ENCODE assay signal across 12 cellular contexts in the genomic region with DNA sequence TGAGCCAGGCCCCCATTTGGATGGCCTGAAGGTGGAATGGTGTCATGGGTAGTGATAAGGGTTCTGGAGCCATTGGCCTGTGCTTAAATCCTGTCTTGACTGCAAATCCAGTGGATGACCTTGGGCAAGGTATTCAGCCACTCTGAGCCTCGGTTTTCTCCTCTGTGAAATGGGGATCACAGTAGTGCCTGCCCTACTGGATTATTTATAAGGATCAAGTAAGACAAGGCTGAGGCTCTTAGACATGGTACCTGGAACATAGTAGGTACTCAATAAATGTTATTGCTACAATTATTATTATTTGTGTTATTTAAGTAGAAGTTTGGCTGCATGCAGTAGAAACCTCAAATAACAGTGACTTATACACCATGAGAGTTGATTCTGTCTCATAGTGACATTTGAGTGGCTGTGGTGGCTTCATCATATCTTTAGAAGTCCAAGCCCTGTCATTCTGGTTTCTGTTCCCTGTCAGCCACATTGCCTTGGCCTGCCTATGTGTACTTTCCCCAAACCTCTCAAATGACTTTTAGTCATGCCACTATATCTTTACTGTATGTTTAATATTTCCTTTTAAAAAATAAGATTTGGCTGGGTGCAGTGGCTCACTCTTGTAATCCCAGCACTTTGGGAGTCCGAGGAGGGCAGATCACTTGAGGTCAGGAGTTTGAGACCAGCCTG. TPM values are rescaled to one million over a fixed set of nuclear protein-coding genes. Genes with fewer than 3 reads are reported as not detected.
DNase-seq lines count a peak whose midpoint lies in the region; ATAC-seq, FAIRE-seq and TF ChIP-seq lines count a peak whose summit lies in the region.
"Had no signal": no experiment of that assay in that cellular context is flagged by ENCODE, and none has a peak within 500 bp of the region (broad histone marks: within the 10 kb centered on the region; RNA-seq: fewer than 3 reads in every experiment).

No MANE protein-coding gene starts in this region.

- H3K4me3 ChIP-seq in K562 (no peak overlapping the region), vagina (no peak overlapping the region), upper lobe of left lung (no peak overlapping the region)

- H3K9me1 ChIP-seq in K562 (ENCODE audit: control insufficient read depth, insufficient read depth, low read length) = peaks cover 2% of the 10 kb centered on the region

- in situ Hi-C loops in K562 (cut with MboI) = no loop called here

- H3K36me3 ChIP-seq in K562 (ENCODE audit: control insufficient read depth, insufficient read depth, low read length) (no peaks in the 10 kb centered on the region), vagina (peaks cover 0 to 7% of the 10 kb centered on the region in 2 donors), upper lobe of left lung (peaks cover 0 to 17% (median 11%) of the 10 kb centered on the region in 4 donors)

- H3K27me3 ChIP-seq in K562 (ENCODE audit: control insufficient read depth in 2 of 2, insufficient read depth in 2 of 2, low read length in 2 of 2) = no peaks in the 10 kb centered on the region
- no peaks in the 10 kb centered on the region for H3K27me3 ChIP-seq in vagina
- H3K27me3 ChIP-seq in upper lobe of left lung = no peaks in the 10 kb centered on the region

- no peaks in the 10 kb centered on the region for H3K79me2 ChIP-seq in K562 (ENCODE audit: control insufficient read depth, insufficient read depth, low read length)

- FAIRE-seq in K562 (lab: Jason Lieb, UNC) = no peak

- TF ChIP-seq POLR2A in K562 (conservative IDR thresholded peaks at IDR 0.05) (no peak), vagina (IDR thresholded peaks at IDR 0.05) (no peak), upper lobe of left lung (IDR thresholded peaks at IDR 0.05) (no peak)

- H3K9me3 Mint-ChIP-seq in activated CD4-positive, alpha-beta T cell treated with anti-CD3 and anti-CD28 coated beads for 36 hours (ENCODE audit: low read depth) = no peaks in the 10 kb centered on the region

- peak; percentile 54 for DNase-seq in activated CD4-positive, alpha-beta T cell treated with anti-CD3 and anti-CD28 coated beads for 36 hours
- no peak for DNase-seq in activated CD4-positive, alpha-beta T cell treated with anti-CD3 and anti-CD28 coated beads, Interleukin-2, amount 50 U/mL, for 4 hours
- DNase-seq in K562 (ENCODE audit: extremely low read depth in 1 of 4, low spot score in 3 of 4) = no peak
- no peak for DNase-seq in putamen (ENCODE audit: low spot score)
- DNase-seq in vagina (ENCODE audit: extremely low spot score in 2 of 2) = no peak
- DNase-seq in upper lobe of left lung = no peak
- DNase-seq: ACHN, head of caudate nucleus, NCI-H1092, trophoblast cell had no signal

- H3K27ac Mint-ChIP-seq in activated CD4-positive, alpha-beta T cell treated with anti-CD3 and anti-CD28 coated beads for 36 hours = no peak overlapping the region

- no peaks in the 10 kb centered on the region for H3K9me3 ChIP-seq in K562 (replicated peaks; ENCODE audit: control insufficient read depth, insufficient read depth, low read depth, low read length)
- H3K9me3 ChIP-seq in vagina = no peaks in the 10 kb centered on the region
- H3K9me3 ChIP-seq in upper lobe of left lung = no peaks in the 10 kb centered on the region

- no peak for TF ChIP-seq RAD21 in K562 (CRISPR knock-in tag; conservative IDR thresholded peaks at IDR 0.05 in 1 of 2, IDR thresholded peaks at IDR 0.05 in 1 of 2)

- intact Hi-C loops in activated CD4-positive, alpha-beta T cell treated with anti-CD3 and anti-CD28 coated beads for 36 hours (cut with DNase I, micrococcal nuclease) = loop anchor here in 1 of 2 experiments (1.0 kb wide), 1 partner anchor 41 kb away; no protein-coding TSS in a partner anchor
- intact Hi-C loops in K562 (cut with micrococcal nuclease) (no loop called here), vagina (cut with DNase I) (no loop called here)

- no peak overlapping the region for H3K4me2 ChIP-seq in K562 (ENCODE audit: insufficient read depth, low read length)

- ATAC-seq in activated CD4-positive, alpha-beta T cell treated with anti-CD3 and anti-CD28 coated beads for 36 hours = peak; percentile 93
- ATAC-seq in GM19452 (IDR thresholded peaks at IDR 0.05; ENCODE audit: unreplicated experiment) = peak; percentile 62
- ATAC-seq in HG03103 (IDR thresholded peaks at IDR 0.05; ENCODE audit: low read depth, unreplicated experiment) = peak; percentile 42
- ATAC-seq in K562 = no peak
- ATAC-seq in upper lobe of left lung (ENCODE audit: low FRiP score in 2 of 2) = no peak

- H3K27me3 Mint-ChIP-seq in activated CD4-positive, alpha-beta T cell treated with anti-CD3 and anti-CD28 coated beads for 36 hours = no peaks in the 10 kb centered on the region

- no peak overlapping the region for H3K9ac ChIP-seq in K562 (ENCODE audit: insufficient read depth in 1 of 2, low read depth in 2 of 2, low read length in 2 of 2)

- peaks cover 12% of the 10 kb centered on the region for H3K36me3 Mint-ChIP-seq in activated CD4-positive, alpha-beta T cell treated with anti-CD3 and anti-CD28 coated beads for 36 hours (ENCODE audit: low read depth)

- no peak overlapping the region for H3K27ac ChIP-seq in K562 (ENCODE audit: extremely low read depth, low read depth, low read length)
- H3K27ac ChIP-seq in vagina = no peak overlapping the region
- H3K27ac ChIP-seq in upper lobe of left lung = no peak overlapping the region

- CTCF ChIA-PET in activated CD4-positive, alpha-beta T cell treated with anti-CD3 and anti-CD28 coated beads for 36 hours (lab: Charles Lee) = no interaction called here
- CTCF ChIA-PET in K562 (lab: Yijun Ruan, JAX; ENCODE audit: low intra/inter-chr PET ratio) = no interaction called here

- H3K4me1 ChIP-seq in K562 (replicated peaks in 1 of 2; ENCODE audit: control insufficient read depth in 2 of 2, insufficient read depth in 2 of 2, low read length in 2 of 2) (peaks cover 1 to 2% of the 10 kb centered on the region in 2 experiments; a peak in 4 of 5 replicates), vagina (no peaks in the 10 kb centered on the region), upper lobe of left lung (no peaks in the 10 kb centered on the region)

- no peak overlapping the region for H2AFZ ChIP-seq in K562 (ENCODE audit: low read depth, low read length)

- TF ChIP-seq CTCF in K562 (IDR thresholded peaks at IDR 0.05 in 2 of 3, conservative IDR thresholded peaks at IDR 0.05 in 1 of 3; ENCODE audit: insufficient read depth in 2 of 3, low read depth in 1 of 3, low read length in 3 of 3) (no peak), vagina (IDR thresholded peaks at IDR 0.05) (no peak), upper lobe of left lung (IDR thresholded peaks at IDR 0.05) (no peak)

- 20% methylated on average over 2 of the region's 2 CpGs for WGBS in K562 (ENCODE audit: insufficient coverage, low coverage, missing lambda C conversion rate)
- 85 to 93% methylated on average over 1 to 2 of the region's 2 CpGs for WGBS in upper lobe of left lung, 2 donors

- H4K20me1 ChIP-seq in K562 (replicated peaks; ENCODE audit: control insufficient read depth, insufficient read depth, low read length) = no peaks in the 10 kb centered on the region

- no peak overlapping the region for H3K4me3 Mint-ChIP-seq in activated CD4-positive, alpha-beta T cell treated with anti-CD3 and anti-CD28 coated beads for 36 hours

- peaks cover 19% of the 10 kb centered on the region for H3K4me1 Mint-ChIP-seq in activated CD4-positive, alpha-beta T cell treated with anti-CD3 and anti-CD28 coated beads for 36 hours

- no TSS peak for BruUV-seq in K562 (replicated peaks; lab: Mats Ljungman, UMichigan)

- TF ChIP-seq EP300 in K562 (IDR thresholded peaks at IDR 0.05; ENCODE audit: low read length) (no peak), upper lobe of left lung (IDR thresholded peaks at IDR 0.05) (no peak)

- POLR2A ChIA-PET in activated CD4-positive, alpha-beta T cell treated with anti-CD3 and anti-CD28 coated beads for 36 hours (lab: Charles Lee) = no interaction called here
- POLR2A ChIA-PET in K562 (lab: Yijun Ruan, JAX) = no interaction called here

RNA-seq across cellular contexts. Expression of a gene that starts 37.6 kb away (rescaled TPM):
- 10 to 100 TPM; 86.0 to 94.1 TPM for total RNA-seq in activated CD4-positive, alpha-beta T cell treated with anti-CD3 and anti-CD28 coated beads for 36 hours
- total RNA-seq in K562 (2011; cell fraction: chromatin; rRNA removed; ENCODE audit: low replicate concordance) = 6.2 and 7.5 TPM in 2 replicates
- 5.7 TPM in 2 replicates for total RNA-seq in K562 (2011; cell fraction: nucleolus; rRNA removed)
- total RNA-seq in K562 (2011; cell fraction: nucleoplasm; rRNA removed) = 7.3 and 9.1 TPM in 2 replicates
- 35.4 and 39.2 TPM in 2 replicates for total RNA-seq in K562 (2014; rRNA removed)
- 18.6 and 18.8 TPM in 2 replicates for total RNA-seq in K562 (2014; rRNA removed; fragmentation: Illumina TruSeq; extraction: Trizol)
- total RNA-seq in K562 (2015; rRNA removed; fragmentation: Illumina TruSeq; extraction: Trizol) = 30.4 and 30.8 TPM in 2 replicates
- total RNA-seq in K562 (2021) = 43.9 and 45.1 TPM in 2 replicates
- 25.2 and 31.8 TPM in 2 replicates for polyA plus RNA-seq in K562 (2011; rRNA removed)
- 21.4 and 26.5 TPM in 2 replicates for polyA plus RNA-seq in K562 (2011; cell fraction: cytosol; rRNA removed)
- 8.8 and 10.6 TPM in 2 replicates for polyA plus RNA-seq in K562 (2011; cell fraction: nucleus; rRNA removed)
- 58.9 and 64.6 TPM in 2 replicates for polyA plus RNA-seq in K562 (2012)
- polyA plus RNA-seq in K562 (2014; fragmentation: Illumina TruSeq; extraction: Trizol) = 55.9 and 61.8 TPM in 2 replicates
- 1 to 10 TPM; 1.8 to 2.5 TPM for polyA plus RNA-seq in K562 (2014; fragmentation: Nextera tagmentation; extraction: Ambion mirVana)
- 51.9 and 64.7 TPM in 2 replicates for polyA plus RNA-seq in K562 (2014; rRNA removed)
- polyA minus RNA-seq in K562 (2011; rRNA and poly(A)+ RNA removed) = 10.0 and 11.8 TPM in 2 replicates
- 13.6 and 16.1 TPM in 2 replicates for polyA minus RNA-seq in K562 (2011; cell fraction: cytosol; rRNA and poly(A)+ RNA removed)
- polyA minus RNA-seq in K562 (2011; cell fraction: nucleus; rRNA and poly(A)+ RNA removed) = 2.7 and 4.3 TPM in 2 replicates
- total RNA-seq in vagina = 95.5 TPM
- total RNA-seq in upper lobe of left lung = 100 to 1,000 TPM in 5 of 6 donors, 10 to 100 TPM in 1; 71.2 to 139 (median 104) TPM

RNA-seq across cellular contexts. Expression of a gene that starts 41.8 kb away (rescaled TPM):
- 1 to 10 TPM; 4.3 to 6.1 TPM for total RNA-seq in activated CD4-positive, alpha-beta T cell treated with anti-CD3 and anti-CD28 coated beads for 36 hours
- total RNA-seq in K562 (2011; cell fraction: chromatin; rRNA removed; ENCODE audit: low replicate concordance) = 6.0 and 8.6 TPM in 2 replicates
- total RNA-seq in K562 (2011; cell fraction: nucleolus; rRNA removed) = 5.0 and 5.2 TPM in 2 replicates
- total RNA-seq in K562 (2011; cell fraction: nucleoplasm; rRNA removed) = 5.1 and 6.3 TPM in 2 replicates
- total RNA-seq in K562 (2014; rRNA removed) (1.6 and 2.6 TPM in 2 replicates), K562 (2014; rRNA removed; fragmentation: Illumina TruSeq; extraction: Trizol) (0.41 and 0.76 TPM in 2 replicates), K562 (2015; rRNA removed; fragmentation: Illumina TruSeq; extraction: Trizol) (1.0 TPM in 2 replicates), K562 (2021) (2.6 and 2.8 TPM in 2 replicates), vagina (4.2 TPM), upper lobe of left lung (10 to 100 TPM in 1 of 6 donors, 1 to 10 TPM in 5; 2.0 to 17.8 (median 5.0) TPM)
- polyA plus RNA-seq in K562 (2011; rRNA removed) (0.89 and 1.8 TPM in 2 replicates), K562 (2014; fragmentation: Illumina TruSeq; extraction: Trizol) (2.3 TPM in 2 replicates), K562 (2014; fragmentation: Nextera tagmentation; extraction: Ambion mirVana) (under 1 TPM; 0.08 to 0.10 TPM), K562 (2014; rRNA removed) (2.0 and 2.2 TPM in 2 replicates)
- polyA plus RNA-seq in K562 (2011; cell fraction: cytosol; rRNA removed) = 1.2 and 2.3 TPM in 2 replicates
- 2.3 and 5.1 TPM in 2 replicates for polyA plus RNA-seq in K562 (2011; cell fraction: nucleus; rRNA removed)
- polyA plus RNA-seq in K562 (2012) = 2.3 and 2.4 TPM in 2 replicates
- polyA minus RNA-seq in K562 (2011; rRNA and poly(A)+ RNA removed) = 0.90 and 1.3 TPM in 2 replicates
- polyA minus RNA-seq in K562 (2011; cell fraction: cytosol; rRNA and poly(A)+ RNA removed) = 1.6 and 1.9 TPM in 2 replicates
- 1.1 and 1.6 TPM in 2 replicates for polyA minus RNA-seq in K562 (2011; cell fraction: nucleus; rRNA and poly(A)+ RNA removed)

RNA-seq across cellular contexts. Expression of a gene that starts 53.4 kb away (rescaled TPM):
- 10 to 100 TPM in 1 of 2 experiments, 1 to 10 TPM in 1; 8.8 to 10.2 TPM for total RNA-seq in activated CD4-positive, alpha-beta T cell treated with anti-CD3 and anti-CD28 coated beads for 36 hours
- 5.6 and 15.2 TPM in 2 replicates for total RNA-seq in K562 (2011; cell fraction: chromatin; rRNA removed; ENCODE audit: low replicate concordance)
- 8.7 and 9.8 TPM in 2 replicates for total RNA-seq in K562 (2011; cell fraction: nucleolus; rRNA removed)
- 9.0 and 12.0 TPM in 2 replicates for total RNA-seq in K562 (2011; cell fraction: nucleoplasm; rRNA removed)
- total RNA-seq in K562 (2014; rRNA removed) (5.6 and 9.1 TPM in 2 replicates), K562 (2014; rRNA removed; fragmentation: Illumina TruSeq; extraction: Trizol) (3.6 and 4.8 TPM in 2 replicates), K562 (2015; rRNA removed; fragmentation: Illumina TruSeq; extraction: Trizol) (4.4 and 6.7 TPM in 2 replicates), K562 (2021) (11.4 and 12.6 TPM in 2 replicates), vagina (6.6 TPM), upper lobe of left lung (10 to 100 TPM; 18.4 to 80.2 (median 29.8) TPM)
- polyA plus RNA-seq in K562 (2011; rRNA removed) (6.7 and 7.3 TPM in 2 replicates), K562 (2014; fragmentation: Illumina TruSeq; extraction: Trizol) (9.8 and 10.4 TPM in 2 replicates), K562 (2014; fragmentation: Nextera tagmentation; extraction: Ambion mirVana) (10 to 100 TPM; 24.4 to 29.1 TPM), K562 (2014; rRNA removed) (5.7 and 6.8 TPM in 2 replicates)
- 12.4 and 17.3 TPM in 2 replicates for polyA plus RNA-seq in K562 (2011; cell fraction: cytosol; rRNA removed)
- 10.1 and 11.6 TPM in 2 replicates for polyA plus RNA-seq in K562 (2011; cell fraction: nucleus; rRNA removed)
- 9.3 and 12.6 TPM in 2 replicates for polyA plus RNA-seq in K562 (2012)
- 4.0 and 5.7 TPM in 2 replicates for polyA minus RNA-seq in K562 (2011; rRNA and poly(A)+ RNA removed)
- 6.6 and 7.5 TPM in 2 replicates for polyA minus RNA-seq in K562 (2011; cell fraction: cytosol; rRNA and poly(A)+ RNA removed)
- 3.0 TPM in 2 replicates for polyA minus RNA-seq in K562 (2011; cell fraction: nucleus; rRNA and poly(A)+ RNA removed)

Comparison
In these comparisons a context has a peak if more than half of its experiments do, and no peak if none do; other contexts are left out.
1. ATAC-seq: peak in activated CD4-positive, alpha-beta T cell treated with anti-CD3 and anti-CD28 coated beads for 36 hours (single experiment), GM19452 (single experiment) and HG03103 (single experiment); none in K562 (single experiment) and upper lobe of left lung (0 of 2).